9 cellular contexts compared by ENCODE assay signal in the genomic region with DNA sequence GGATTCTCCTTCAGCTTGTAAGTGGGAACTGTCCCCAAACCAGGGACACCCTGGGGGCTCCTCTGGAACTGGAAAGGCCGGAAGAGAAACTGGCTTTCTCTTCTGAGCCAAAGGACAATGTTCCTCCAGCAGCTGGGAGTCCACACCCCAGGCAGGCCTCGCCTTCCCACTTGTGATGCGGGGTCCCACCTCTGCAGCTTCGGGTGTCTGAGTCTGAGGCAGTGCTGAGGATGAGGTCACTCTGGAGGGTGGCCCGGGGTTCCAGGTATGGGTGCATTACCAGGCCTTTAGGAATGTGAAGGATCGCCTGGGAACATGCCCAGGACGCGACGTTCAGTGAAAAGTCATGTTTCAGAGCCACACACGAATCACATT. TPM values are rescaled to one million over a fixed set of nuclear protein-coding genes. Genes with fewer than 3 reads are reported as not detected.
DNase-seq lines count a peak whose midpoint lies in the region; ATAC-seq and TF ChIP-seq lines count a peak whose summit lies in the region.
"Had no signal": no experiment of that assay in that cellular context is flagged by ENCODE, and none has a peak within 500 bp of the region (broad histone marks: within the 10 kb centered on the region; RNA-seq: fewer than 3 reads in every experiment).

No MANE protein-coding gene starts in this region.

- no peak overlapping the region for H3K27ac ChIP-seq in suprapubic skin

- no peaks in the 10 kb centered on the region for H3K36me3 ChIP-seq in suprapubic skin

- H3K27me3 Mint-ChIP-seq in activated CD4-positive, alpha-beta T cell treated with anti-CD3 and anti-CD28 coated beads, Interleukin-2, amount 10 ng/mL, durations not matched to agents 24 days and 14 days: peaks cover 17% of the 10 kb centered on the region
- no peaks in the 10 kb centered on the region for H3K27me3 Mint-ChIP-seq in MCF 10A (ENCODE audit: insufficient read depth, unreplicated experiment)

- no peaks in the 10 kb centered on the region for H3K4me1 Mint-ChIP-seq in activated CD4-positive, alpha-beta T cell treated with anti-CD3 and anti-CD28 coated beads, Interleukin-2, amount 10 ng/mL, durations not matched to agents 24 days and 14 days
- no peaks in the 10 kb centered on the region for H3K4me1 Mint-ChIP-seq in MCF 10A (ENCODE audit: insufficient read depth, unreplicated experiment)

- H3K4me3 Mint-ChIP-seq in activated CD4-positive, alpha-beta T cell treated with anti-CD3 and anti-CD28 coated beads, Interleukin-2, amount 10 ng/mL, durations not matched to agents 24 days and 14 days: peak overlapping the region; percentile 75
- peak overlapping the region; percentile 68 for H3K4me3 Mint-ChIP-seq in MCF 10A (ENCODE audit: unreplicated experiment)

- CTCF ChIA-PET in MCF 10A (lab: Yijun Ruan, JAX): interaction anchor here (0.7 kb wide), 1 partner anchor 626 kb away, joined by 3 read pairs; no protein-coding TSS in a partner anchor

- no peak for TF ChIP-seq CTCF in MCF 10A (IDR thresholded peaks at IDR 0.05; ENCODE audit: unreplicated experiment)
- TF ChIP-seq CTCF in suprapubic skin (IDR thresholded peaks at IDR 0.05): no peak

- H3K36me3 Mint-ChIP-seq in activated CD4-positive, alpha-beta T cell treated with anti-CD3 and anti-CD28 coated beads, Interleukin-2, amount 10 ng/mL, durations not matched to agents 24 days and 14 days (ENCODE audit: low read depth): no peaks in the 10 kb centered on the region
- no peaks in the 10 kb centered on the region for H3K36me3 Mint-ChIP-seq in MCF 10A (ENCODE audit: insufficient read depth, unreplicated experiment)

- peaks cover 20% of the 10 kb centered on the region for H3K4me1 ChIP-seq in suprapubic skin

- peak overlapping the region; percentile 50 for H3K4me3 ChIP-seq in suprapubic skin

- no peaks in the 10 kb centered on the region for H3K9me3 Mint-ChIP-seq in activated CD4-positive, alpha-beta T cell treated with anti-CD3 and anti-CD28 coated beads, Interleukin-2, amount 10 ng/mL, durations not matched to agents 24 days and 14 days
- no peaks in the 10 kb centered on the region for H3K9me3 Mint-ChIP-seq in MCF 10A (ENCODE audit: unreplicated experiment)

- DNase-seq in activated CD4-positive, alpha-beta T cell treated with anti-CD3 and anti-CD28 coated beads, Interleukin-2, amount 10 ng/mL, durations not matched to agents 24 days and 14 days: no peak
- DNase-seq in activated CD4-positive, alpha-beta T cell treated with anti-CD3 and anti-CD28 coated beads for 48 hours: no peak
- DNase-seq in MCF 10A (ENCODE audit: unreplicated experiment) (no peak), left colon (no peak), suprapubic skin (ENCODE audit: low spot score in 2 of 2) (no peak), MV-4-11 (lab: John Stamatoyannopoulos, UW) (no peak)
- DNase-seq: SIG-M5 had no signal

- intact Hi-C loops in activated CD4-positive, alpha-beta T cell treated with anti-CD3 and anti-CD28 coated beads, Interleukin-2, amount 10 ng/mL, durations not matched to agents 24 days and 14 days (cut with micrococcal nuclease): no loop called here
- intact Hi-C loops in MCF 10A (cut with micrococcal nuclease) (no loop called here), left colon (cut with DNase I, micrococcal nuclease) (no loop called here)

- POLR2A ChIA-PET in MCF 10A (lab: Yijun Ruan, JAX): interaction anchor here (0.9 kb wide), 1 partner anchor 19 kb away, joined by 4 read pairs; no protein-coding TSS in a partner anchor

- peaks cover 8% of the 10 kb centered on the region for H3K27me3 ChIP-seq in suprapubic skin

- no peak for TF ChIP-seq POLR2A in suprapubic skin (IDR thresholded peaks at IDR 0.05)

- WGBS in suprapubic skin: 45% methylated on average over 5 of the region's 10 CpGs

- no peak for TF ChIP-seq EP300 in suprapubic skin (IDR thresholded peaks at IDR 0.05)

- peak; percentile 5 for ATAC-seq in left colon
- no peak for ATAC-seq in HG02571 (IDR thresholded peaks at IDR 0.05; ENCODE audit: unreplicated experiment)
- no peak for ATAC-seq in GM21528 (IDR thresholded peaks at IDR 0.05; ENCODE audit: low FRiP score, unreplicated experiment)

- H3K9me3 ChIP-seq in suprapubic skin: no peaks in the 10 kb centered on the region

- no peak overlapping the region for H3K27ac Mint-ChIP-seq in activated CD4-positive, alpha-beta T cell treated with anti-CD3 and anti-CD28 coated beads, Interleukin-2, amount 10 ng/mL, durations not matched to agents 24 days and 14 days
- H3K27ac Mint-ChIP-seq in MCF 10A (ENCODE audit: low read depth, unreplicated experiment): no peak overlapping the region

- BruUV-seq in MCF 10A (replicated peaks; lab: Mats Ljungman, UMichigan): no TSS peak

RNA-seq across cellular contexts. Expression of gene BOK, which starts 18.2 kb away (rescaled TPM):
- total RNA-seq in activated CD4-positive, alpha-beta T cell treated with anti-CD3 and anti-CD28 coated beads, Interleukin-2, amount 10 ng/mL, durations not matched to agents 24 days and 14 days: 0.17 and 0.77 TPM in 2 replicates
- 15.5 and 18.6 TPM in 2 replicates for total RNA-seq in MCF 10A (2022)
- 10 to 100 TPM; 10.3 to 14.2 TPM for total RNA-seq in left colon
- 10 to 100 TPM; 32.4 to 61.6 (median 60.5) TPM for total RNA-seq in suprapubic skin

RNA-seq across cellular contexts. Expression of gene STK25, which starts 32.0 kb away (rescaled TPM):
- 121 and 145 TPM in 2 replicates for total RNA-seq in activated CD4-positive, alpha-beta T cell treated with anti-CD3 and anti-CD28 coated beads, Interleukin-2, amount 10 ng/mL, durations not matched to agents 24 days and 14 days
- total RNA-seq in MCF 10A (2022): 102 and 117 TPM in 2 replicates
- total RNA-seq in left colon: 100 to 1,000 TPM; 118 to 119 TPM
- 100 to 1,000 TPM; 131 to 232 (median 147) TPM for total RNA-seq in suprapubic skin
